Comparison of ENCODE assay signal across 23 cellular contexts in genomic region chr9:100581081-100581480, GRCh38.
"Had no signal": no experiment of that assay in that cellular context is flagged by ENCODE, and none has a peak within 500 bp of the region (broad histone marks: within the 10 kb centered on the region; RNA-seq: fewer than 3 reads in every experiment).

No MANE protein-coding gene starts in this region.

- H3K36me3 ChIP-seq: adrenal gland, breast epithelium, SJSA1 had no signal

- H3K4me3 ChIP-seq: adrenal gland, breast epithelium, SJSA1 had no signal

- H3K4me1 Mint-ChIP-seq: activated naive CD8-positive, alpha-beta T cell treated with anti-CD3 and anti-CD28 coated beads, Interleukin-2, amount 10 ng/mL, durations not matched to agents 7 days and 5 days; WTC11 had no signal

- H3K36me3 Mint-ChIP-seq: activated naive CD8-positive, alpha-beta T cell treated with anti-CD3 and anti-CD28 coated beads, Interleukin-2, amount 10 ng/mL, durations not matched to agents 7 days and 5 days had no signal

- DNase-seq: activated CD4-positive, alpha-beta T cell treated with anti-CD3 and anti-CD28 coated beads for 48 hours; activated CD4-positive, alpha-beta T cell treated with anti-CD3 and anti-CD28 coated beads, Interleukin-2, amount 50 U/mL, for 4 hours; activated CD4-positive, CD25-positive, alpha-beta regulatory T cell treated with anti-CD3 and anti-CD28 coated beads, Interleukin-2, amount 50 U/mL, for 72 hours; activated CD8-positive, alpha-beta memory T cell treated with anti-CD3 and anti-CD28 coated beads, Interleukin-2, amount 50 U/mL, for 48 hours; activated CD8-positive, alpha-beta T cell treated with anti-CD3 and anti-CD28 coated beads, Interleukin-2, amount 10 ng/mL, durations not matched to agents 7 days and 5 days; activated naive CD4-positive, alpha-beta T cell treated with anti-CD3 and anti-CD28 coated beads, Interleukin-2, amount 50 U/mL, for 16 hours; activated naive CD8-positive, alpha-beta T cell treated with anti-CD3 and anti-CD28 coated beads, Interleukin-2, amount 10 ng/mL, durations not matched to agents 7 days and 5 days; activated T-cell treated with anti-CD3 and anti-CD28 coated beads, Interleukin-2, amount 50 U/mL, for 1 hour; adrenal gland; aorta; NCI-H1436 treated with DMSO at 0.1 percent for 48 hours; NCI-H187; NCI-H2081 treated with DMSO at 0.1 percent for 48 hours; NCI-H2171; NCI-H2227 treated with DMSO at 0.1 percent for 48 hours; NCI-H446 treated with DMSO at 0.1 percent for 48 hours; NCI-H524 treated with DMSO at 0.1 percent for 48 hours; NCI-H748 treated with DMSO at 0.1 percent for 48 hours; SW 1271 had no signal

- H3K9me3 ChIP-seq: adrenal gland, breast epithelium, SJSA1 had no signal

- H3K27me3 ChIP-seq: adrenal gland, breast epithelium, SJSA1 had no signal

- H3K4me3 Mint-ChIP-seq: activated CD8-positive, alpha-beta T cell treated with anti-CD3 and anti-CD28 coated beads, Interleukin-2, amount 10 ng/mL, durations not matched to agents 7 days and 5 days; activated naive CD8-positive, alpha-beta T cell treated with anti-CD3 and anti-CD28 coated beads, Interleukin-2, amount 10 ng/mL, durations not matched to agents 7 days and 5 days; WTC11 had no signal

- H3K4me1 ChIP-seq: adrenal gland, breast epithelium, SJSA1 had no signal

- H3K27ac Mint-ChIP-seq: activated CD8-positive, alpha-beta T cell treated with anti-CD3 and anti-CD28 coated beads, Interleukin-2, amount 10 ng/mL, durations not matched to agents 7 days and 5 days; activated naive CD8-positive, alpha-beta T cell treated with anti-CD3 and anti-CD28 coated beads, Interleukin-2, amount 10 ng/mL, durations not matched to agents 7 days and 5 days; WTC11 had no signal

- H3K27ac ChIP-seq: adrenal gland, breast epithelium, SJSA1 had no signal

- ATAC-seq: activated CD8-positive, alpha-beta T cell treated with anti-CD3 and anti-CD28 coated beads, Interleukin-2, amount 10 ng/mL, durations not matched to agents 7 days and 5 days; SK-N-SH treated with all-trans-retinoic acid at 6 μM for 48 hours; WTC11 had no signal

- H3K9me3 Mint-ChIP-seq: activated naive CD8-positive, alpha-beta T cell treated with anti-CD3 and anti-CD28 coated beads, Interleukin-2, amount 10 ng/mL, durations not matched to agents 7 days and 5 days; WTC11 had no signal
